1 cellular context compared by ENCODE assay signal in genomic region chr16:84833542-84834402, GRCh38.
TF ChIP-seq lines count a peak whose summit lies in the region.

No MANE protein-coding gene starts in this region.

TF ChIP-seq in K562, 482 proteins besides CTCF, POLR2A, EP300 and RAD21:
- 0 out of 2 replicates have a peak, but pooled peaks have one; percentile 34 for TF ChIP-seq ZNF740 (CRISPR knock-in tag; IDR thresholded peaks at IDR 0.05)
- TF ChIP-seq ZNF740 (tag; IDR thresholded peaks at IDR 0.05), result no peak
- TF ChIP-seq USF1 (CRISPR knock-in tag; IDR thresholded peaks at IDR 0.05), result peak; percentile 73
- no peak for TF ChIP-seq ZNF197 (CRISPR knock-in tag; IDR thresholded peaks at IDR 0.05; ENCODE audit: low read depth)
- TF ChIP-seq NR2C2 (CRISPR knock-in tag; IDR thresholded peaks at IDR 0.05), result no peak
- peak; percentile 79 for TF ChIP-seq NR2C2 (tag; IDR thresholded peaks at IDR 0.05)
- no peak for TF ChIP-seq KLF13 (tag; IDR thresholded peaks at IDR 0.05; ENCODE audit: borderline replicate concordance, low read depth)
- peak; percentile 64 for TF ChIP-seq USF2 (CRISPR knock-in tag; IDR thresholded peaks at IDR 0.05)
- peak; percentile 79 for TF ChIP-seq NR2C1 (IDR thresholded peaks at IDR 0.05)
- peak; percentile 82 for TF ChIP-seq NR2C1 (tag; IDR thresholded peaks at IDR 0.05)
